Comparison of ENCODE assay signal across 19 cellular contexts in the genomic region with DNA sequence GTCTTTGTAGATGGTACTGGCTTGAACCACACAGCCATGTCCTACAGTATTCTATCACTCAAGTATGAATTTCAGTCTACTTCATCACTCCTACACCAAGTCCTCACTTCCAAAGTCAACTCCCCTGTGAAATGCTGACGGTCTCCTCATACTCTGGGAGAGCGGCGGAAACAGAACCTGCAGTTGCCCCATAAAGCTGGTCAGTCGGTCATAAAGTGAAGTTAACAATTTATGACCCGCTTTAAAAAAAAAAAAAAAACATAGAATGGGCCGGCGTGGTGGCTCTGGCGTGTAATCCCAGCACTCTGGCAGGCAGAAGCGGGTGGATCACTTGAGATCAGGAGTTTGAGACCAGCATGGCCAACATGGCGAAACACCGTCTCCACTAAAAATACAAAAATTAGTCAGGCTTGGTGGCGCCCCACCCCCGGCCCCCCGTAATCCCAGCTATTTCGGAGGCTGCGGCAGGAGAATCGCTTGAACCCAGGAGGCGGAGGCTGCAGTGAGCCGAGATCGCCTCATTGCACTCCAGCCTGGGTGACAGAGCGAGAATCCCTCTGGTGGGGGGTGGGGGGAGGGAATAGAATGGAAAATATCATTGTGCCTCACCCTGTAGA.
"Had no signal": no experiment of that assay in that cellular context is flagged by ENCODE, and none has a peak within 500 bp of the region (broad histone marks: within the 10 kb centered on the region; RNA-seq: fewer than 3 reads in every experiment).

No MANE protein-coding gene starts in this region.

- H3K27ac Mint-ChIP-seq: activated CD4-positive, alpha-beta memory T cell treated with anti-CD3 and anti-CD28 coated beads, Interleukin-2, amount 10 ng/mL, durations not matched to agents 7 days and 5 days; activated CD4-positive, alpha-beta T cell treated with anti-CD3 and anti-CD28 coated beads for 36 hours; activated naive CD4-positive, alpha-beta T cell treated with anti-CD3 and anti-CD28 coated beads, Interleukin-2, amount 10 ng/mL, durations not matched to agents 7 days and 5 days; activated T-cell treated with anti-CD3 and anti-CD28 coated beads, Interleukin-2, amount 50 U/mL, for 24 hours; WTC11 had no signal

- H3K36me3 ChIP-seq: breast epithelium, left lung, thyroid gland had no signal

- H3K27me3 Mint-ChIP-seq: activated CD4-positive, alpha-beta T cell treated with anti-CD3 and anti-CD28 coated beads for 36 hours; activated T-cell treated with anti-CD3 and anti-CD28 coated beads, Interleukin-2, amount 50 U/mL, for 24 hours; naive B cell had no signal

- ATAC-seq: activated CD4-positive, alpha-beta T cell treated with anti-CD3 and anti-CD28 coated beads for 36 hours; activated naive CD8-positive, alpha-beta T cell treated with anti-CD3 and anti-CD28 coated beads, Interleukin-2, amount 50 U/mL, for 24 hours; foreskin keratinocyte; left lung had no signal

- H3K9me3 ChIP-seq: thyroid gland had no signal

- DNase-seq: activated CD4-positive, alpha-beta memory T cell treated with anti-CD3 and anti-CD28 coated beads, Interleukin-2, amount 10 ng/mL, durations not matched to agents 7 days and 5 days; activated CD4-positive, alpha-beta T cell treated with anti-CD3 and anti-CD28 coated beads for 36 hours; activated naive CD4-positive, alpha-beta T cell treated with anti-CD3 and anti-CD28 coated beads, Interleukin-2, amount 10 ng/mL, durations not matched to agents 7 days and 5 days; activated naive CD8-positive, alpha-beta T cell treated with anti-CD3 and anti-CD28 coated beads, Interleukin-2, amount 50 U/mL, for 24 hours; activated T-cell treated with anti-CD3 and anti-CD28 coated beads, Interleukin-2, amount 50 U/mL, for 24 hours; aorta; cerebellar nuclear complex; effector CD8-positive, alpha-beta T cell; foreskin keratinocyte; hypothalamus; left lung; mammary epithelial cell; naive B cell; stimulated activated CD8-positive, alpha-beta memory T cell treated with anti-CD3 and anti-CD28 coated beads, Interleukin-4, amount 100 ng/mL, for 48 hours; stimulated activated naive CD4-positive, alpha-beta T cell; thyroid gland had no signal

- H3K27ac ChIP-seq: breast epithelium, foreskin keratinocyte, left lung, SK-N-MC had no signal

- H3K4me1 ChIP-seq: breast epithelium, foreskin keratinocyte had no signal

- H3K27me3 ChIP-seq: breast epithelium, foreskin keratinocyte, left lung, thyroid gland had no signal

- H3K4me3 ChIP-seq: SK-N-MC had no signal
